ENCODE assay signal across 23 cellular contexts in the genomic region with DNA sequence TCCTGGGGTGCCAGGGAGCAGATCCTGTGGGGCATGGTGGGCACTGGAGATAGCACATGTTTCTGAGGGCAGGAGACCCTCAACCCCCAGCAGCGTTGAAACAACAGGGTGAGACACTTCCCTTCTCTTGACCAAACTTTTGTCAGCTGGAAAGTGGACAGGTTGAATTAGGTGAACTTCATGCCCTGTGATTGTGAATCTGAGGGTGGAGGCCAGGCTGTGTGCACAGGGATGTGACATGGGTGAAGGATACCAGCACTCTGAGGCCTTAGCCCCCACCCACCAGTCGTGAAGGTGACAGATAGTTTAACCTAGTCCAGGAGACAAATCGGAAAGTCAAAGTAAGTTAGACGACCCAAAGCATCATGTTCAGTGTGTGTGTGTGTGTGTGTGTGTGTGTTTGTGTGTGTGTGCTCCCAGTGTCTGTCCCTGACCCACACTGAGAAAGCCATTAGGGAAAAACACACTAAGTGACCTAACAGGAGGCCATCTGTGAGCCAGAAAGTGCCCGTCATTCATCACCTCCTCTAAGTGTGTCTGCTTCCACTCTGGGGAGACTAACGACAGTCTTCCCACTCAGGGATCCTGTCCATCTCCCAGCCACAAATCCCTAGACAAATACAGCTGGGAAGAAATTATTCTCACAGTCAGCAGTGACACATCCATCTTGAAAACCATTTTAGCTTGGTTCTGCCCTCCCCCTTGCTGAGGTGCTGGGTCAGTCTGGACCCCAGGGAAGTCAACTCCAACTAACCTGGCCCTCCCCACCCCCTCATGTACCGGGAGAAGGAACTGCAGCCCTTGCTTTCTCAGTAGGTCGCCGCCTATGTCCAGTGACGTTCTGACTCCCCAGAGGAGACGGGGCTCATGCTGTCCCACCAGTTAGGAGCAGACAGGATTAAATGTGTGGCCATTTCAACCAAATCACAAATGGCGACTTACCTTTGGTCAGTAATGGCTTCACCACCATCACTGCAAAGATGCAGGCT.
A peak's percentile ranks its signal among the peaks of the same experiment; 100 is the strongest.
DNase-seq lines count a peak whose midpoint lies in the region; ATAC-seq, FAIRE-seq and TF ChIP-seq lines count a peak whose summit lies in the region.
"Had no signal": no experiment of that assay in that cellular context is flagged by ENCODE, and none has a peak within 500 bp of the region (broad histone marks: within the 10 kb centered on the region; RNA-seq: fewer than 3 reads in every experiment).

No MANE protein-coding gene starts in this region.

- no peak for TF ChIP-seq CTCF in kidney (IDR thresholded peaks at IDR 0.05; ENCODE audit: borderline replicate concordance, extremely low read depth, insufficient read depth)

- H3K27me3 ChIP-seq in BLaER1, result no peaks in the 10 kb centered on the region
- H3K27me3 ChIP-seq: gastroesophageal sphincter, left lung, pancreas, SJSA1 had no signal

- peaks cover 11% of the 10 kb centered on the region for H3K27me3 Mint-ChIP-seq in activated T-helper 2 cell treated with anti-CD3 and anti-CD28 coated beads, Interferon-gamma antibody, Interleukin-2, Interleukin-4, amounts not matched to agents 10 μg/mL and 5 μg/mL and 100 μg/mL, durations not matched to agents 14 hours and 24 hours and 36 hours (ENCODE audit: low read depth)
- H3K27me3 Mint-ChIP-seq: CD4-positive, CD25-positive, alpha-beta regulatory T cell had no signal

- DNase-seq in activated T-helper 2 cell treated with anti-CD3 and anti-CD28 coated beads, Interferon-gamma antibody, Interleukin-2, Interleukin-4, amounts not matched to agents 10 μg/mL and 5 μg/mL and 100 μg/mL, durations not matched to agents 14 hours and 24 hours and 36 hours (ENCODE audit: low spot score), result peak; percentile 1
- DNase-seq in kidney, result no peak
- peak; percentile 22 for DNase-seq in sciatic nerve (ENCODE audit: low spot score)
- no peak for DNase-seq in GM03348 (ENCODE audit: low spot score)
- no peak for DNase-seq in KBM-7
- DNase-seq: ACHN; CD4-positive, CD25-positive, alpha-beta regulatory T cell; HCEC 1CT; left lung; NCI-H1436; PC-3; small intestine; stimulated activated CD4-positive, alpha-beta T cell treated with anti-CD3 and anti-CD28 coated beads, Interleukin-4, amount 100 ng/mL, for 24 hours had no signal

- H3K27ac ChIP-seq in BLaER1, result no peak overlapping the region
- H3K27ac ChIP-seq in kidney (ENCODE audit: low read depth in 2 of 2, low read length in 2 of 2), result peak overlapping the region; percentile 26 to 41
- H3K27ac ChIP-seq: gastroesophageal sphincter, left lung, pancreas, SJSA1 had no signal

- peak overlapping the region; percentile 93 for H3K4me2 ChIP-seq in BLaER1

- no peak overlapping the region for H3K4me3 ChIP-seq in BLaER1
- H3K4me3 ChIP-seq in kidney (ENCODE audit: low read length in 2 of 2), result no peak overlapping the region
- H3K4me3 ChIP-seq: gastroesophageal sphincter, left lung, pancreas, SJSA1 had no signal

- no peaks in the 10 kb centered on the region for H3K36me3 Mint-ChIP-seq in activated T-helper 2 cell treated with anti-CD3 and anti-CD28 coated beads, Interferon-gamma antibody, Interleukin-2, Interleukin-4, amounts not matched to agents 10 μg/mL and 5 μg/mL and 100 μg/mL, durations not matched to agents 14 hours and 24 hours and 36 hours (ENCODE audit: low read depth)
- H3K36me3 Mint-ChIP-seq: CD4-positive, CD25-positive, alpha-beta regulatory T cell; WTC11 had no signal

- H3K4me1 ChIP-seq in BLaER1, result peaks cover 67% of the 10 kb centered on the region
- peaks cover 7 to 9% of the 10 kb centered on the region in 2 donors for H3K4me1 ChIP-seq in kidney (ENCODE audit: control insufficient read depth in 1 of 2, insufficient read depth in 1 of 2, low read depth in 1 of 2, low read length in 2 of 2)
- H3K4me1 ChIP-seq: left lung, SJSA1 had no signal

- no peak overlapping the region for H3K27ac Mint-ChIP-seq in activated T-helper 2 cell treated with anti-CD3 and anti-CD28 coated beads, Interferon-gamma antibody, Interleukin-2, Interleukin-4, amounts not matched to agents 10 μg/mL and 5 μg/mL and 100 μg/mL, durations not matched to agents 14 hours and 24 hours and 36 hours
- H3K27ac Mint-ChIP-seq: CD4-positive, CD25-positive, alpha-beta regulatory T cell; WTC11 had no signal

- FAIRE-seq in kidney (lab: Jason Lieb, UNC), result no peak
- FAIRE-seq: bronchial epithelial cell, GM12891, HepG2, pancreas, small intestine had no signal

- H3K36me3 ChIP-seq in BLaER1 (no peaks in the 10 kb centered on the region), kidney (ENCODE audit: control insufficient read depth in 1 of 2, insufficient read depth in 2 of 2, low read length in 2 of 2) (no peaks in the 10 kb centered on the region)
- H3K36me3 ChIP-seq: gastroesophageal sphincter, left lung, pancreas, SJSA1 had no signal

- no peaks in the 10 kb centered on the region for H4K20me1 ChIP-seq in BLaER1

- peaks cover 2% of the 10 kb centered on the region for H3K4me1 Mint-ChIP-seq in activated T-helper 2 cell treated with anti-CD3 and anti-CD28 coated beads, Interferon-gamma antibody, Interleukin-2, Interleukin-4, amounts not matched to agents 10 μg/mL and 5 μg/mL and 100 μg/mL, durations not matched to agents 14 hours and 24 hours and 36 hours (ENCODE audit: low read depth)

- no peak overlapping the region for H3K4me3 Mint-ChIP-seq in activated T-helper 2 cell treated with anti-CD3 and anti-CD28 coated beads, Interferon-gamma antibody, Interleukin-2, Interleukin-4, amounts not matched to agents 10 μg/mL and 5 μg/mL and 100 μg/mL, durations not matched to agents 14 hours and 24 hours and 36 hours (ENCODE audit: low read depth)
- H3K4me3 Mint-ChIP-seq: CD4-positive, CD25-positive, alpha-beta regulatory T cell; WTC11 had no signal

- in situ Hi-C loops in KBM-7 (cut with MboI; ENCODE audit: low pct_unique_long_range_greater_than_20kb, low sequenced_read_pairs), result no loop called here

- no peaks in the 10 kb centered on the region; the same call in 1 of the 2 replicates for H3K9me3 ChIP-seq in BLaER1
- H3K9me3 ChIP-seq in kidney (ENCODE audit: control insufficient read depth in 1 of 2, low read length in 2 of 2), result no peaks in the 10 kb centered on the region
- H3K9me3 ChIP-seq: gastroesophageal sphincter, left lung, pancreas, SJSA1 had no signal

- ATAC-seq in sciatic nerve (no peak), HG03439 (IDR thresholded peaks at IDR 0.05; ENCODE audit: unreplicated experiment) (no peak), GM18502 (IDR thresholded peaks at IDR 0.05; ENCODE audit: poor library complexity, unreplicated experiment) (no peak)
- ATAC-seq: gastroesophageal sphincter, HepG2, left lung, pancreas, PC-3, WTC11 had no signal

- H3K9ac ChIP-seq in BLaER1 (no peak overlapping the region), kidney (ENCODE audit: low read length in 2 of 2) (no peak overlapping the region)

- intact Hi-C loops in activated T-helper 2 cell treated with anti-CD3 and anti-CD28 coated beads, Interferon-gamma antibody, Interleukin-2, Interleukin-4, amounts not matched to agents 10 μg/mL and 5 μg/mL and 100 μg/mL, durations not matched to agents 14 hours and 24 hours and 36 hours (cut with micrococcal nuclease), result no loop called here
- intact Hi-C loops in kidney (cut with DNase I), result no loop called here
- intact Hi-C loops in sciatic nerve (cut with DNase I), result no loop called here

- H3K9me3 Mint-ChIP-seq in activated T-helper 2 cell treated with anti-CD3 and anti-CD28 coated beads, Interferon-gamma antibody, Interleukin-2, Interleukin-4, amounts not matched to agents 10 μg/mL and 5 μg/mL and 100 μg/mL, durations not matched to agents 14 hours and 24 hours and 36 hours, result no peaks in the 10 kb centered on the region

Comparison
In these comparisons a context has a peak if more than half of its experiments do, and no peak if none do; other contexts are left out.
1. DNase-seq: peak in activated T-helper 2 cell treated with anti-CD3 and anti-CD28 coated beads, Interferon-gamma antibody, Interleukin-2, Interleukin-4, amounts not matched to agents 10 μg/mL and 5 μg/mL and 100 μg/mL, durations not matched to agents 14 hours and 24 hours and 36 hours (single experiment) and sciatic nerve (single experiment); none in kidney (single experiment), GM03348 (single experiment) and KBM-7 (single experiment).